ENCODE assay signal across 22 cellular contexts in the genomic region with DNA sequence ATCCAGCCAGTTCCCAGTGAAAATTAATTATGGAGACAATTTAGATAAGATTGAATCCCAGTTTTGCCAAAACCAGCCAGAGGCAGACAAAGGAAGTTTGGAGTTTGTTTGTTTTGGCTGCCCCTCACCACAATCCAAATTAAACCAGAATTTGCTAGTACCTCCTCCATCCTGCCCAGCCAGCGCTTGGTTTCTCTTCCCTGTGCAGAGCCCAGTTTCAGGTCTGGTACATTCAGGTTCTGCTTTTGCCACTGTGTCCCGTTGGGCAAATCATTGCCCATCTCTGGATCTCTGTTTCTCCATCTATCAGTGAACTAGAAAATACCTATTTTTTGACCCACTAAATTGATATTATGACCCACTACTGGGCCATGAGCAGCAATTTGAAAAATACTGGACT. TPM values are rescaled to one million over a fixed set of nuclear protein-coding genes. Genes with fewer than 3 reads are reported as not detected.
DNase-seq lines count a peak whose midpoint lies in the region; ATAC-seq and TF ChIP-seq lines count a peak whose summit lies in the region.
"Had no signal": no experiment of that assay in that cellular context is flagged by ENCODE, and none has a peak within 500 bp of the region (broad histone marks: within the 10 kb centered on the region; RNA-seq: fewer than 3 reads in every experiment).

No MANE protein-coding gene starts in this region.

- H3K4ac ChIP-seq in mesendoderm (ENCODE audit: low read depth, low read length): no peak overlapping the region

- no peak overlapping the region for H2BK15ac ChIP-seq in mesendoderm (replicated peaks; ENCODE audit: low read depth)

- no peak overlapping the region for H3K18ac ChIP-seq in mesendoderm (ENCODE audit: low read length)

- no peaks in the 10 kb centered on the region for H3K9me3 Mint-ChIP-seq in brain
- no peaks in the 10 kb centered on the region for H3K9me3 Mint-ChIP-seq in neural progenitor cell
- H3K9me3 Mint-ChIP-seq: CD8-positive, alpha-beta T cell had no signal

- H3K4me1 Mint-ChIP-seq in brain (peaks cover 84% of the 10 kb centered on the region), neural progenitor cell (peaks cover 92% of the 10 kb centered on the region)

- H3K9me3 ChIP-seq in BLaER1 treated with 17β-estradiol and CSF1 and Interleukin-3, amounts not matched to agents 10 nM and 100 nM (replicated peaks in 1 of 11): no peaks in the 10 kb centered on the region
- no peaks in the 10 kb centered on the region for H3K9me3 ChIP-seq in neural progenitor cell (ENCODE audit: low read depth)
- no peaks in the 10 kb centered on the region for H3K9me3 ChIP-seq in left lung

- H3K27me3 Mint-ChIP-seq in brain (peaks cover 28% of the 10 kb centered on the region), neural progenitor cell (ENCODE audit: insufficient read depth, low read depth) (peaks cover 8% of the 10 kb centered on the region)

- peaks cover 60% of the 10 kb centered on the region for H3F3A ChIP-seq in neural progenitor cell (ENCODE audit: low read depth)

- peak overlapping the region in 6 of 11 experiments; percentile 1 to 82 (median 59); a peak in 9 of 22 replicates for H3K4me2 ChIP-seq in BLaER1 treated with 17β-estradiol and CSF1 and Interleukin-3, amounts not matched to agents 10 nM and 100 nM
- peak overlapping the region; percentile 71 for H3K4me2 ChIP-seq in neural progenitor cell
- H3K4me2 ChIP-seq in mesendoderm (ENCODE audit: low read length): no peak overlapping the region
- H3K4me2 ChIP-seq: KMS-11 had no signal

- H3K4me1 ChIP-seq in BLaER1 treated with 17β-estradiol and CSF1 and Interleukin-3, amounts not matched to agents 10 nM and 100 nM: peaks cover 53 to 84% (median 67%) of the 10 kb centered on the region in 10 experiments
- H3K4me1 ChIP-seq in neural progenitor cell (peaks cover 94% of the 10 kb centered on the region), left lung (peaks cover 10 to 18% of the 10 kb centered on the region in 2 donors), mesendoderm (ENCODE audit: control insufficient read depth, low read depth, low read length) (peaks cover 31% of the 10 kb centered on the region)

- peaks cover 5% of the 10 kb centered on the region for H3K79me1 ChIP-seq in mesendoderm (ENCODE audit: low read length)

- peaks cover 17 to 66% (median 58%) of the 10 kb centered on the region in 11 experiments for H3K36me3 ChIP-seq in BLaER1 treated with 17β-estradiol and CSF1 and Interleukin-3, amounts not matched to agents 10 nM and 100 nM
- H3K36me3 ChIP-seq in neural progenitor cell (no peaks in the 10 kb centered on the region), left lung (peaks cover 0 to 13% of the 10 kb centered on the region in 2 donors), mesendoderm (ENCODE audit: control insufficient read depth, insufficient read depth, low read length) (no peaks in the 10 kb centered on the region)

- H3K36me3 Mint-ChIP-seq in brain (peaks cover 3% of the 10 kb centered on the region), neural progenitor cell (peaks cover 35% of the 10 kb centered on the region)

- no peak overlapping the region for H3K56ac ChIP-seq in mesendoderm (ENCODE audit: low read length)

- H3K23ac ChIP-seq in mesendoderm (ENCODE audit: low read length): no peak overlapping the region

- H2AFZ ChIP-seq in neural progenitor cell (replicated peaks): no peak overlapping the region

- H3K27ac ChIP-seq in BLaER1 treated with 17β-estradiol and CSF1 and Interleukin-3, amounts not matched to agents 10 nM and 100 nM: 0 out of 22 replicates have a peak overlapping the region, but pooled peaks of 1 of the 11 experiments have one; percentile 10
- H3K27ac ChIP-seq in neural progenitor cell (no peak overlapping the region), left lung (no peak overlapping the region), mesendoderm (ENCODE audit: low read depth, low read length) (no peak overlapping the region)
- H3K27ac ChIP-seq: KMS-11, RWPE1 had no signal

- peaks cover 19 to 72% (median 45%) of the 10 kb centered on the region in 11 experiments; a peak in 15 of 22 replicates for H4K20me1 ChIP-seq in BLaER1 treated with 17β-estradiol and CSF1 and Interleukin-3, amounts not matched to agents 10 nM and 100 nM
- H4K20me1 ChIP-seq in neural progenitor cell (ENCODE audit: low read depth): peaks cover 4% of the 10 kb centered on the region

- WGBS in mesendoderm (ENCODE audit: extremely low coverage, insufficient coverage, low lambda C conversion rate): no CpG with 5 or more reads among the region's 2 CpGs

- H2AK5ac ChIP-seq in mesendoderm (ENCODE audit: low read length): no peak overlapping the region

- H3K79me2 ChIP-seq in neural progenitor cell (ENCODE audit: low read depth): peaks cover 43% of the 10 kb centered on the region
- no peaks in the 10 kb centered on the region for H3K79me2 ChIP-seq in mesendoderm (ENCODE audit: control insufficient read depth, insufficient read depth, low read length)

- H3K27me3 ChIP-seq in BLaER1 treated with 17β-estradiol and CSF1 and Interleukin-3, amounts not matched to agents 10 nM and 100 nM: no peaks in the 10 kb centered on the region
- no peaks in the 10 kb centered on the region for H3K27me3 ChIP-seq in neural progenitor cell
- H3K27me3 ChIP-seq in left lung: no peaks in the 10 kb centered on the region
- H3K27me3 ChIP-seq in mesendoderm (ENCODE audit: insufficient read depth, low read length, poor library complexity): no peaks in the 10 kb centered on the region

- no peak overlapping the region for H4K5ac ChIP-seq in mesendoderm (ENCODE audit: low read length)

- intact Hi-C loops in left lung (cut with DNase I): loop anchor here in 1 of 2 donors (10.0 kb wide), 1 partner anchor 348 kb away; a partner anchor contains a TSS

- H3K27ac Mint-ChIP-seq in brain: peak overlapping the region in 3 of 5 experiments; percentile 25 to 90 (median 82)
- peak overlapping the region; percentile 82 for H3K27ac Mint-ChIP-seq in neural progenitor cell
- H3K27ac Mint-ChIP-seq: CD8-positive, alpha-beta T cell had no signal

- no peak overlapping the region for H4K8ac ChIP-seq in mesendoderm (ENCODE audit: low read depth, low read length)

- TF ChIP-seq CTCF in brain (conservative IDR thresholded peaks at IDR 0.05) (no peak), neural progenitor cell (IDR thresholded peaks at IDR 0.05) (no peak), left lung (IDR thresholded peaks at IDR 0.05) (no peak)

- no peak overlapping the region for H3K4me3 ChIP-seq in BLaER1 treated with 17β-estradiol and CSF1 and Interleukin-3, amounts not matched to agents 10 nM and 100 nM
- H3K4me3 ChIP-seq in neural progenitor cell (no peak overlapping the region), left lung (no peak overlapping the region), mesendoderm (ENCODE audit: low read length) (no peak overlapping the region)
- H3K4me3 ChIP-seq: GM12878 had no signal

- H2BK5ac ChIP-seq in mesendoderm (ENCODE audit: low read length): no peak overlapping the region

- no peak for ATAC-seq in left lung
- ATAC-seq: CD8-positive, alpha-beta T cell; GM12878; HCT116; HepG2; PC-3; SK-N-SH treated with all-trans-retinoic acid at 6 μM for 48 hours had no signal

- no peak overlapping the region for H3K4me3 Mint-ChIP-seq in brain
- peak overlapping the region; percentile 65 for H3K4me3 Mint-ChIP-seq in neural progenitor cell
- H3K4me3 Mint-ChIP-seq: CD8-positive, alpha-beta T cell had no signal

- DNase-seq in NCI-H2029 (lab: John Stamatoyannopoulos, UW) (peak; percentile 57), neural progenitor cell (ENCODE audit: low spot score) (no peak), RKO (ENCODE audit: low spot score) (no peak), left lung (no peak), mesendoderm (no peak)
- no peak for DNase-seq in activated effector memory CD4-positive, alpha-beta T cell treated with anti-CD3 and anti-CD28 coated beads, Interleukin-2, amount 50 U/mL, for 16 hours
- DNase-seq: Calu3; CD8-positive, alpha-beta T cell; EL; NCI-H1436; NCI-H2081; NCI-H2171 treated with DMSO at 0.1 percent for 48 hours; PC-3; SIG-M5 had no signal

- H3K9ac ChIP-seq in BLaER1 treated with 17β-estradiol and CSF1 and Interleukin-3, amounts not matched to agents 10 nM and 100 nM: no peak overlapping the region; a peak in 1 of 22 replicates
- no peak overlapping the region for H3K9ac ChIP-seq in neural progenitor cell
- no peak overlapping the region for H3K9ac ChIP-seq in mesendoderm (ENCODE audit: low read length)
- H3K9ac ChIP-seq: KMS-11 had no signal

- no peak overlapping the region for H2BK120ac ChIP-seq in mesendoderm (ENCODE audit: low read depth, low read length)

RNA-seq across cellular contexts. Expression of a gene that starts 26.4 kb away (rescaled TPM):
- 184 TPM for polyA plus RNA-seq in brain (ENCODE audit: insufficient read depth, low read depth, low replicate concordance)
- total RNA-seq in neural progenitor cell (ENCODE audit: low replicate concordance) (2.7 and 6.9 TPM in 2 replicates), left lung (10 to 100 TPM; 26.9 to 33.7 TPM)
- 9.2 TPM for polyA plus RNA-seq in mesendoderm (2013, experiment 1 of 2)
- 8.4 TPM for polyA plus RNA-seq in mesendoderm (2013, experiment 2 of 2)
